22 cellular contexts compared by ENCODE assay signal in the genomic region with DNA sequence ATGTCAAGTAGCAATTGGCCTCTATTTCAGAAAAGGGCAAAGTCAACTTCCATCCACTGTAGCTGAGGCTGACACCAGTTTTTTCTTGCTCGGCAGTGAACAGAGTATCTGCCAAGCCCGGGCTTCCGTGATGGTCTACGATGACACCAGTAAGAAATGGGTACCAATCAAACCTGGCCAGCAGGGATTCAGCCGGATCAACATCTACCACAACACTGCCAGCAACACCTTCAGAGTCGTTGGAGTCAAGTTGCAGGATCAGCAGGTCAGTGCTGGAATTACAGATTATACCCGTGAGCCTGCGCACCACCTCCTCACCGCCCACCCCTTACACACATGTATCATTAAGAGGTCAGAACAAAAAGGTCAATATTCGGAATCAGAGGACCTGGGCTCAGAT. TPM values are rescaled to one million over a fixed set of nuclear protein-coding genes. Genes with fewer than 3 reads are reported as not detected.
A peak's percentile ranks its signal among the peaks of the same experiment; 100 is the strongest.
DNase-seq lines count a peak whose midpoint lies in the region; ATAC-seq and TF ChIP-seq lines count a peak whose summit lies in the region.
"Had no signal": no experiment of that assay in that cellular context is flagged by ENCODE, and none has a peak within 500 bp of the region (broad histone marks: within the 10 kb centered on the region; RNA-seq: fewer than 3 reads in every experiment).

No MANE protein-coding gene starts in this region.

- H3K4me1 ChIP-seq in DND-41 (ENCODE audit: insufficient read depth, low read length): peaks cover 76% of the 10 kb centered on the region
- H3K4me1 ChIP-seq: A549 had no signal

- no peaks in the 10 kb centered on the region for H3K27me3 Mint-ChIP-seq in natural killer cell (ENCODE audit: low read depth in 2 of 2)

- H3K9me3 ChIP-seq in DND-41 (ENCODE audit: insufficient read depth, low read length, severe bottlenecking): no peaks in the 10 kb centered on the region
- H3K9me3 ChIP-seq: A549, BLaER1, vagina had no signal

- TF ChIP-seq CTCF in DND-41 (IDR thresholded peaks at IDR 0.05; ENCODE audit: borderline replicate concordance, extremely low read depth, low read length, poor library complexity, severe bottlenecking): no peak
- TF ChIP-seq CTCF in natural killer cell (IDR thresholded peaks at IDR 0.05): no peak

- peaks cover 94 to 97% of the 10 kb centered on the region in 2 donors for H3K4me1 Mint-ChIP-seq in natural killer cell

- peaks cover 65% of the 10 kb centered on the region for H4K20me1 ChIP-seq in DND-41 (ENCODE audit: insufficient read depth, low read length)

- H3K4me3 ChIP-seq in DND-41 (ENCODE audit: low read depth in 1 of 2, low read length in 2 of 2): no peak overlapping the region
- H3K4me3 ChIP-seq: A549, BLaER1, hepatocyte, lung, vagina had no signal

- H3K4me2 ChIP-seq in DND-41 (ENCODE audit: insufficient read depth, low read length): no peak overlapping the region
- H3K4me2 ChIP-seq: A549, BLaER1, hepatocyte had no signal

- H3K36me3 ChIP-seq in DND-41 (ENCODE audit: insufficient read depth, low read length): peaks cover 85% of the 10 kb centered on the region
- H3K36me3 ChIP-seq: vagina had no signal

- H2AFZ ChIP-seq in DND-41 (ENCODE audit: low read depth, low read length): no peak overlapping the region
- H2AFZ ChIP-seq: hepatocyte had no signal

- H3K27me3 ChIP-seq in DND-41 (ENCODE audit: insufficient read depth, low read length, poor library complexity): no peaks in the 10 kb centered on the region
- H3K27me3 ChIP-seq: BLaER1, hepatocyte, vagina had no signal

- intact Hi-C loops in natural killer cell (cut with micrococcal nuclease): no loop called here

- peaks cover 51 to 71% of the 10 kb centered on the region in 2 donors for H3K36me3 Mint-ChIP-seq in activated naive CD4-positive, alpha-beta T cell treated with anti-CD3 and anti-CD28 coated beads, Interleukin-2, amount 50 U/mL, for 72 hours
- peaks cover 36% of the 10 kb centered on the region for H3K36me3 Mint-ChIP-seq in natural killer cell

- no peak overlapping the region for H3K9ac ChIP-seq in DND-41 (ENCODE audit: low read depth, low read length)
- H3K9ac ChIP-seq: BLaER1 had no signal

- ATAC-seq in DND-41 (ENCODE audit: insufficient read depth, low read depth) (no peak), natural killer cell (no peak), HG02884 (IDR thresholded peaks at IDR 0.05; ENCODE audit: unreplicated experiment) (no peak), GM21528 (IDR thresholded peaks at IDR 0.05; ENCODE audit: low FRiP score, unreplicated experiment) (no peak)
- ATAC-seq in activated naive CD4-positive, alpha-beta T cell treated with anti-CD3 and anti-CD28 coated beads, Interleukin-2, amount 50 U/mL, for 72 hours: no peak
- ATAC-seq: A549, Right ventricle myocardium inferior had no signal

- H3K4me3 Mint-ChIP-seq in natural killer cell: no peak overlapping the region
- H3K4me3 Mint-ChIP-seq: nephron had no signal

- peak; percentile 4 to 17 for DNase-seq in activated CD4-positive, alpha-beta T cell treated with anti-CD3 and anti-CD28 coated beads, Interleukin-2, amount 50 U/mL, for 48 hours
- DNase-seq in activated CD4-positive, alpha-beta T cell treated with anti-CD3 and anti-CD28 coated beads, Interleukin-2, amount 50 U/mL, for 1 hour: no peak
- no peak for DNase-seq in DND-41
- no peak for DNase-seq in activated naive CD4-positive, alpha-beta T cell treated with anti-CD3 and anti-CD28 coated beads, Interleukin-2, amount 50 U/mL, for 72 hours (ENCODE audit: low spot score in 2 of 2)
- DNase-seq in natural killer cell: no peak
- no peak for DNase-seq in nucleus accumbens (lab: John Stamatoyannopoulos, UW)
- DNase-seq: cortex of kidney, DMS 273 treated with DMSO at 0.1 percent for 48 hours, GF-D8, NCI-H1417 treated with DMSO at 0.1 percent for 48 hours, NCI-H526, posterior cingulate gyrus, substantia nigra had no signal

- peak overlapping the region; percentile 34 for H3K27ac ChIP-seq in DND-41 (ENCODE audit: low read length)
- H3K27ac ChIP-seq: A549, BLaER1, hepatocyte, vagina had no signal

- H3K79me2 ChIP-seq in DND-41 (ENCODE audit: insufficient read depth, low read length): peaks cover 99% of the 10 kb centered on the region

- peaks cover 0 to 5% of the 10 kb centered on the region in 2 donors for H3K9me3 Mint-ChIP-seq in activated naive CD4-positive, alpha-beta T cell treated with anti-CD3 and anti-CD28 coated beads, Interleukin-2, amount 50 U/mL, for 72 hours
- no peaks in the 10 kb centered on the region for H3K9me3 Mint-ChIP-seq in natural killer cell
- H3K9me3 Mint-ChIP-seq: nephron had no signal

- H3K27ac Mint-ChIP-seq in activated naive CD4-positive, alpha-beta T cell treated with anti-CD3 and anti-CD28 coated beads, Interleukin-2, amount 50 U/mL, for 72 hours: peak overlapping the region; percentile 48 to 92
- peak overlapping the region; percentile 93 for H3K27ac Mint-ChIP-seq in natural killer cell
- H3K27ac Mint-ChIP-seq: nephron had no signal

RNA-seq across cellular contexts. Expression of gene EVL, which starts 19.4 kb away (rescaled TPM):
- 100 to 1,000 TPM; 342 to 426 TPM for total RNA-seq in activated naive CD4-positive, alpha-beta T cell treated with anti-CD3 and anti-CD28 coated beads, Interleukin-2, amount 50 U/mL, for 72 hours
- total RNA-seq in natural killer cell: 1,000 to 10,000 TPM in 1 of 3 donors, 100 to 1,000 TPM in 2; 882 to 1,108 (median 986) TPM

Comparison
In these comparisons a context has a peak if more than half of its experiments do, and no peak if none do; other contexts are left out.
1. DNase-seq: peak in activated CD4-positive, alpha-beta T cell treated with anti-CD3 and anti-CD28 coated beads, Interleukin-2, amount 50 U/mL, for 48 hours (2 of 2); none in activated CD4-positive, alpha-beta T cell treated with anti-CD3 and anti-CD28 coated beads, Interleukin-2, amount 50 U/mL, for 1 hour (single experiment), DND-41 (single experiment), activated naive CD4-positive, alpha-beta T cell treated with anti-CD3 and anti-CD28 coated beads, Interleukin-2, amount 50 U/mL, for 72 hours (0 of 2), natural killer cell (single experiment) and nucleus accumbens (0 of 56).